7 cellular contexts compared by ENCODE assay signal in the genomic region with DNA sequence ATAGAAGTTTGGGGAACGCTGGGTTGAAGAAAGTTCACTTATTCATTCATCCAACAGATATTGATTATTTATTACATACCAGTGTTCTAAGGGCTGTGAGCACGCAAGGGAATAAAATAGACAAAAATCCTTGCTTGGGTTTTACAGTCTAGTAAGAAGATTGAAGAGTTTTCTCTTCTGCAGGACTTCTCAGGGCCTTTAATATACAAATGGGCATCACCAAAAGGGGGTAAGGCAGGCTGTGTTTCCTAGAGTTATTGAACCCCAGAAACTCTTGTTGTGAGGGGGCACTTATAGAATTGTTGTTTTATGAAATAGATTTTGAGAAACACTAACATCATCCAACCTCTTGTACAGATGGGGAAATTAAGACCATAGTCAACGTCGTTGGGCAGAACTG.
"Had no signal": no experiment of that assay in that cellular context is flagged by ENCODE, and none has a peak within 500 bp of the region (broad histone marks: within the 10 kb centered on the region; RNA-seq: fewer than 3 reads in every experiment).

No MANE protein-coding gene starts in this region.

- DNase-seq: GF-D8 had no signal

- H3K4me3 ChIP-seq: GM12878 had no signal

- FAIRE-seq: G401.6, GM12878, GM12891, GM12892, GM18507, GM19239 had no signal
